Comparison of ENCODE assay signal across 9 cellular contexts in genomic region chr17:68461122-68461539, GRCh38. TPM values are rescaled to one million over a fixed set of nuclear protein-coding genes. Genes with fewer than 3 reads are reported as not detected.
DNase-seq lines count a peak whose midpoint lies in the region; ATAC-seq and TF ChIP-seq lines count a peak whose summit lies in the region.
"Had no signal": no experiment of that assay in that cellular context is flagged by ENCODE, and none has a peak within 500 bp of the region (broad histone marks: within the 10 kb centered on the region; RNA-seq: fewer than 3 reads in every experiment).

No MANE protein-coding gene starts in this region.

- H3K4me3 Mint-ChIP-seq in activated naive CD8-positive, alpha-beta T cell treated with anti-CD3 and anti-CD28 coated beads, Interleukin-2, amount 50 U/mL, for 24 hours, result peak overlapping the region; percentile 52
- H3K4me3 Mint-ChIP-seq in stimulated activated effector memory CD8-positive, alpha-beta T cell treated with anti-CD3 and anti-CD28 coated beads, Interleukin-12 subunit alpha, Interleukin-12 subunit beta, amount 100 ng/mL, for 72 hours, result peak overlapping the region; percentile 90
- H3K4me3 Mint-ChIP-seq: CD8-positive, alpha-beta T cell had no signal

- no peaks in the 10 kb centered on the region for H3K27me3 Mint-ChIP-seq in activated naive CD8-positive, alpha-beta T cell treated with anti-CD3 and anti-CD28 coated beads, Interleukin-2, amount 50 U/mL, for 24 hours

- peak overlapping the region; percentile 3 for H3K27ac ChIP-seq in cardiac muscle cell

- no peaks in the 10 kb centered on the region for H3K36me3 Mint-ChIP-seq in activated naive CD8-positive, alpha-beta T cell treated with anti-CD3 and anti-CD28 coated beads, Interleukin-2, amount 50 U/mL, for 24 hours (ENCODE audit: low read depth)
- no peaks in the 10 kb centered on the region for H3K36me3 Mint-ChIP-seq in stimulated activated effector memory CD8-positive, alpha-beta T cell treated with anti-CD3 and anti-CD28 coated beads, Interleukin-12 subunit alpha, Interleukin-12 subunit beta, amount 100 ng/mL, for 72 hours
- H3K36me3 Mint-ChIP-seq: CD8-positive, alpha-beta T cell had no signal

- H3K27me3 ChIP-seq in cardiac muscle cell, result no peaks in the 10 kb centered on the region

- ATAC-seq in Right ventricle myocardium inferior (no peak), HG03378 (IDR thresholded peaks at IDR 0.05; ENCODE audit: unreplicated experiment) (no peak)
- ATAC-seq in activated naive CD8-positive, alpha-beta T cell treated with anti-CD3 and anti-CD28 coated beads, Interleukin-2, amount 50 U/mL, for 24 hours, result no peak
- peak; percentile 29 for ATAC-seq in stimulated activated effector memory CD8-positive, alpha-beta T cell treated with anti-CD3 and anti-CD28 coated beads, Interleukin-12 subunit alpha, Interleukin-12 subunit beta, amount 100 ng/mL, for 72 hours
- ATAC-seq: CD8-positive, alpha-beta T cell had no signal

- H3K9me3 Mint-ChIP-seq in activated naive CD8-positive, alpha-beta T cell treated with anti-CD3 and anti-CD28 coated beads, Interleukin-2, amount 50 U/mL, for 24 hours, result no peaks in the 10 kb centered on the region
- H3K9me3 Mint-ChIP-seq in stimulated activated effector memory CD8-positive, alpha-beta T cell treated with anti-CD3 and anti-CD28 coated beads, Interleukin-12 subunit alpha, Interleukin-12 subunit beta, amount 100 ng/mL, for 72 hours, result no peaks in the 10 kb centered on the region
- H3K9me3 Mint-ChIP-seq: CD8-positive, alpha-beta T cell had no signal

- no peak for TF ChIP-seq CTCF in cardiac muscle cell (IDR thresholded peaks at IDR 0.05; ENCODE audit: low read depth, low read length)

- peak overlapping the region; percentile 87 for H3K27ac Mint-ChIP-seq in activated naive CD8-positive, alpha-beta T cell treated with anti-CD3 and anti-CD28 coated beads, Interleukin-2, amount 50 U/mL, for 24 hours
- H3K27ac Mint-ChIP-seq in stimulated activated effector memory CD8-positive, alpha-beta T cell treated with anti-CD3 and anti-CD28 coated beads, Interleukin-12 subunit alpha, Interleukin-12 subunit beta, amount 100 ng/mL, for 72 hours, result peak overlapping the region; percentile 98

- peaks cover 67% of the 10 kb centered on the region for H3K4me1 Mint-ChIP-seq in activated naive CD8-positive, alpha-beta T cell treated with anti-CD3 and anti-CD28 coated beads, Interleukin-2, amount 50 U/mL, for 24 hours
- peaks cover 60% of the 10 kb centered on the region for H3K4me1 Mint-ChIP-seq in stimulated activated effector memory CD8-positive, alpha-beta T cell treated with anti-CD3 and anti-CD28 coated beads, Interleukin-12 subunit alpha, Interleukin-12 subunit beta, amount 100 ng/mL, for 72 hours

- DNase-seq in cardiac muscle cell (ENCODE audit: low read depth in 1 of 2, low spot score in 1 of 2), result no peak
- DNase-seq in Right ventricle myocardium inferior (ENCODE audit: missing footprints), result no peak
- DNase-seq in NCI-H146 treated with DMSO at 0.1 percent for 48 hours (lab: John Stamatoyannopoulos, UW; ENCODE audit: unreplicated experiment), result peak; percentile 51
- no peak for DNase-seq in activated naive CD8-positive, alpha-beta T cell treated with anti-CD3 and anti-CD28 coated beads, Interleukin-2, amount 50 U/mL, for 24 hours
- DNase-seq in stimulated activated effector memory CD8-positive, alpha-beta T cell treated with anti-CD3 and anti-CD28 coated beads, Interleukin-12 subunit alpha, Interleukin-12 subunit beta, amount 100 ng/mL, for 72 hours (ENCODE audit: low spot score in 2 of 2), result no peak
- DNase-seq in NCI-H2029 (lab: John Stamatoyannopoulos, UW), result no peak
- DNase-seq in NCI-H2171 treated with DMSO at 0.1 percent for 48 hours (lab: John Stamatoyannopoulos, UW), result no peak

- H3K4me1 ChIP-seq in cardiac muscle cell (ENCODE audit: low read depth), result peaks cover 31% of the 10 kb centered on the region

- intact Hi-C loops in Right ventricle myocardium inferior (cut with DNase I), result loop anchor here (5.0 kb wide), 3 partner anchors 214 to 296 kb away; partner anchors contain the start of gene AMZ2

- H3K9me3 ChIP-seq in cardiac muscle cell (ENCODE audit: low read depth), result no peaks in the 10 kb centered on the region

- no peaks in the 10 kb centered on the region for H3K36me3 ChIP-seq in cardiac muscle cell

- H3K4me3 ChIP-seq in cardiac muscle cell, result no peak overlapping the region

RNA-seq across cellular contexts. Expression of gene WIPI1, which starts 3.8 kb away (rescaled TPM):
- total RNA-seq in cardiac muscle cell, result 39.8 and 76.7 TPM in 2 replicates
- 57.5 and 72.5 TPM in 2 replicates for polyA plus RNA-seq in cardiac muscle cell
- 62.8 TPM for total RNA-seq in Right ventricle myocardium inferior

RNA-seq across cellular contexts. Expression of gene PRKAR1A, which starts 51.1 kb away (rescaled TPM):
- total RNA-seq in cardiac muscle cell, result 458 and 473 TPM in 2 replicates
- polyA plus RNA-seq in cardiac muscle cell, result 301 and 323 TPM in 2 replicates
- 584 TPM for total RNA-seq in Right ventricle myocardium inferior
